In the genomic region with DNA sequence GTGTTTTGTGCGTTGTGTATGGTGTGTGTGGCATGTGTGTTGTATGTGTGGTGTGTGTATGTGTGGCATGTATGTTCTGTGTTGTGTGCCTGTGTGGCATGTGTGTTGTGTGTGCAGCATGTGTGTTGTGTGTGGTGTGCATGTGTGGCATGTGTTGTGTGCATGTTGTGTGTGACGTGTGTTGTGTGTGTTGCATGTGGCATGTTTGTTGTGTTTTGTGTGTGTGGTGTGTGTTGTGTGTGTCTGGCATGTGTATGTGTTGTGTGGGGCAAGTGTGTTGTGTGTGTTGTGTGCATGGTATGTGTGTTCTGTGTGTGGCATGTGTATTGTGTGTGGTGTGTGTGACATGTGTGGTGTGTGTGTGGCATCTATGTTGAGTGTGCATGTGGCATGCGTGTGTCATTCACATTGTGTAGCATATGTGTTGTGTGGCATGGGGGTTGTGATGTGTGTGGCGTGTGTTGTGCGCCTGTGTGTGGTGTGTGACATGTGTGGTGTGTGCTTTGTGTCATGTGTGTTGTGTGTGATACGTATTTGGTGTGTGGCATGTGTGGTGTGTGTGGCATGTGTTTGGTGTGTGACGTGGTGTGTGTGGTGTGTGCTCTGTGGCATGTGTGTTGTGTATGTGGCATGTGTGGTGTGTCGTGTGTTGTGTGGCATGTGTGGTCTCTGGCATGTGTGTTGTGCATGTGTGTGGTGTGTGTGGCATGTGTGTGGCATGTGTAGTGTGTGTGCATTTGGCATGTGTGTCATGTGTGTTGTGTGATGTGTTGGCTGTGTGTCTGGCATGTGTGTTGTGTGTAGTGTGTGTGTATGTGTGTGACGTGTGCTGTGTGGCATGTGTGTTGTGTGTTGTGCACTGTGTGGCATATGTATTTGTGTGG, we compare ENCODE assay signal across 18 cellular contexts. TPM values are rescaled to one million over a fixed set of nuclear protein-coding genes. Genes with fewer than 3 reads are reported as not detected.
DNase-seq lines count a peak whose midpoint lies in the region; ATAC-seq, FAIRE-seq and TF ChIP-seq lines count a peak whose summit lies in the region.
"Had no signal": no experiment of that assay in that cellular context is flagged by ENCODE, and none has a peak within 500 bp of the region (broad histone marks: within the 10 kb centered on the region; RNA-seq: fewer than 3 reads in every experiment).

No MANE protein-coding gene starts in this region.

- dilution Hi-C loops in keratinocyte (cut with MboI; ENCODE audit: extremely low pct_ligation_motif_present, low sequenced_read_pairs), result no loop called here

- no peak for TF ChIP-seq RAD21 in GM12878 (IDR thresholded peaks at IDR 0.05; ENCODE audit: insufficient read depth, low read depth, low read length)

- BruUV-seq in GM12878 (replicated peaks; lab: Mats Ljungman, UMichigan), result no TSS peak

- no peak for DNase-seq in GM12892 (ENCODE audit: insufficient read length)
- DNase-seq in GM12878 (ENCODE audit: low read depth, low spot score), result no peak
- no peak for DNase-seq in keratinocyte (ENCODE audit: low read depth, low spot score)
- DNase-seq in sciatic nerve (ENCODE audit: low spot score), result peak; percentile 23
- no peak for DNase-seq in iPS-NIHi11 (ENCODE audit: low spot score)
- DNase-seq in NCI-H2107 treated with DMSO at 0.1 percent for 48 hours (lab: John Stamatoyannopoulos, UW; ENCODE audit: unreplicated experiment), result no peak
- DNase-seq: AML-193; CD4-positive, CD25-positive, alpha-beta regulatory T cell; EL; MV-4-11; NCI-H1436; NCI-H2029; NCI-H748 treated with DMSO at 0.1 percent for 48 hours; PC-3 had no signal

- H3K27me3 ChIP-seq in GM12878 (replicated peaks in 1 of 2; ENCODE audit: control insufficient read depth in 2 of 2, insufficient read depth in 2 of 2, low read length in 1 of 2), result peaks cover 3 to 4% of the 10 kb centered on the region in 2 experiments; a peak in 3 of 4 replicates
- no peaks in the 10 kb centered on the region for H3K27me3 ChIP-seq in keratinocyte (ENCODE audit: control insufficient read depth, extremely low read depth, insufficient read depth, low read length)

- H3K27ac ChIP-seq in GM12878 (ENCODE audit: control insufficient read depth, insufficient read depth) (no peak overlapping the region), keratinocyte (ENCODE audit: control insufficient read depth, insufficient read depth, low read length) (no peak overlapping the region)
- H3K27ac ChIP-seq: SJSA1 had no signal

- FAIRE-seq in GM12892 (lab: Jason Lieb, UNC) (peak; percentile 30), GM12878 (lab: Jason Lieb, UNC) (peak; percentile 66), keratinocyte (lab: Jason Lieb, UNC) (peak; percentile 68)

- H3K4me2 ChIP-seq in GM12878 (ENCODE audit: control insufficient read depth, insufficient read depth) (no peak overlapping the region), keratinocyte (ENCODE audit: control insufficient read depth, extremely low read depth, insufficient read depth, low read depth, low read length) (no peak overlapping the region)

- ATAC-seq in GM12878, result no peak
- no peak for ATAC-seq in sciatic nerve
- no peak for ATAC-seq in HG03520 (IDR thresholded peaks at IDR 0.05; ENCODE audit: unreplicated experiment)
- ATAC-seq: PC-3 had no signal

- H3K9ac ChIP-seq in GM12878 (ENCODE audit: control insufficient read depth, insufficient read depth, low read length) (no peak overlapping the region), keratinocyte (ENCODE audit: control insufficient read depth, extremely low read depth, insufficient read depth, low read length) (no peak overlapping the region)

- H3K9me3 ChIP-seq in GM12878 (replicated peaks; ENCODE audit: control insufficient read depth, insufficient read depth, low read length), result no peaks in the 10 kb centered on the region
- H3K9me3 ChIP-seq in keratinocyte (ENCODE audit: control insufficient read depth, low read depth, low read length), result no peaks in the 10 kb centered on the region

- WGBS in GM12878 (ENCODE audit: insufficient coverage, insufficient replicate concordance, low lambda C conversion rate, missing lambda C conversion rate), result 69% methylated on average over 9 of the region's 9 CpGs

- TF ChIP-seq EP300 in GM12878 (IDR thresholded peaks at IDR 0.05; ENCODE audit: borderline replicate concordance in 1 of 2, control insufficient read depth in 1 of 2, low read depth in 2 of 2, low read length in 2 of 2), result no peak

- CTCF ChIA-PET in GM12878 (lab: Yijun Ruan, JAX), result no interaction called here

- intact Hi-C loops in GM12878 (cut with micrococcal nuclease; ENCODE audit: unreplicated experiment) (no loop called here), sciatic nerve (cut with DNase I) (no loop called here)

- POLR2A ChIA-PET in GM12878 (lab: Charles Lee), result no interaction called here

- no peak overlapping the region for H2AFZ ChIP-seq in GM12878 (ENCODE audit: control insufficient read depth, low read depth, low read length)
- H2AFZ ChIP-seq in keratinocyte (ENCODE audit: control insufficient read depth, low read length), result no peak overlapping the region

- H3K9me1 ChIP-seq in keratinocyte (ENCODE audit: control insufficient read depth, extremely low read depth, insufficient read depth, low read length), result no peaks in the 10 kb centered on the region

- no peaks in the 10 kb centered on the region for H3K36me3 ChIP-seq in GM12878 (ENCODE audit: control insufficient read depth in 2 of 2, insufficient read depth in 2 of 2, low read length in 1 of 2)
- no peaks in the 10 kb centered on the region for H3K36me3 ChIP-seq in keratinocyte (ENCODE audit: control insufficient read depth in 2 of 2, extremely low read depth in 1 of 2, insufficient read depth in 2 of 2, low read length in 2 of 2)
- H3K36me3 ChIP-seq: SJSA1 had no signal

- SMC1A ChIA-PET in GM12878 (lab: Charles Lee; ENCODE audit: uncharacterized antibody, unreplicated experiment), result no interaction called here

- no peaks in the 10 kb centered on the region for H3K4me1 ChIP-seq in GM12878 (ENCODE audit: control insufficient read depth, insufficient read depth, low read length)
- H3K4me1 ChIP-seq in keratinocyte (ENCODE audit: control insufficient read depth, extremely low read depth, insufficient read depth, low read length), result peaks cover 8% of the 10 kb centered on the region
- H3K4me1 ChIP-seq: Caco-2, SJSA1 had no signal

- no peak for TF ChIP-seq CTCF in GM12878 (IDR thresholded peaks at IDR 0.05 in 2 of 3, conservative IDR thresholded peaks at IDR 0.05 in 1 of 3; ENCODE audit: control insufficient read depth in 2 of 3, extremely low read depth in 1 of 3, insufficient read depth in 1 of 3, low read depth in 3 of 3, low read length in 3 of 3)
- TF ChIP-seq CTCF in keratinocyte (optimal IDR thresholded peaks at IDR 0.05 in 1 of 3, IDR thresholded peaks at IDR 0.05 in 1 of 3, conservative IDR thresholded peaks at IDR 0.05 in 1 of 3; ENCODE audit: extremely low read depth in 1 of 3, insufficient read depth in 2 of 3, low read length in 3 of 3), result no peak

- H4K20me1 ChIP-seq in GM12878 (ENCODE audit: control insufficient read depth, insufficient read depth) (no peaks in the 10 kb centered on the region), keratinocyte (ENCODE audit: control insufficient read depth, extremely low read depth, insufficient read depth, low read length) (no peaks in the 10 kb centered on the region)

- H3K4me3 ChIP-seq in GM12878, result no peak overlapping the region
- H3K4me3 ChIP-seq in keratinocyte (ENCODE audit: control insufficient read depth in 2 of 3, extremely low read depth in 1 of 3, insufficient read depth in 2 of 3, low read depth in 1 of 3, low read length in 3 of 3), result no peak overlapping the region
- H3K4me3 ChIP-seq: SJSA1 had no signal

- TF ChIP-seq POLR2A in GM12892 (IDR thresholded peaks at IDR 0.05; ENCODE audit: low read depth, low read length) (no peak), GM12878 (IDR thresholded peaks at IDR 0.05; ENCODE audit: low read depth, low read length) (no peak)

- in situ Hi-C loops in GM12878 (cut with MboI), result no loop called here

- H3K79me2 ChIP-seq in GM12878 (ENCODE audit: control insufficient read depth, insufficient read depth, low read length) (no peaks in the 10 kb centered on the region), keratinocyte (ENCODE audit: control insufficient read depth, insufficient read depth, low read length) (no peaks in the 10 kb centered on the region)

- RAD21 ChIA-PET in GM12878 (lab: Charles Lee; ENCODE audit: unreplicated experiment), result no interaction called here

TF ChIP-seq in GM12878, 131 proteins besides CTCF, POLR2A, EP300 and RAD21:
- TF ChIP-seq LARP7 (IDR thresholded peaks at IDR 0.05) (no peak), NR2C2 (IDR thresholded peaks at IDR 0.05; ENCODE audit: borderline replicate concordance, control insufficient read depth, insufficient read length, low read depth) (peak; percentile 6)

RNA-seq across cellular contexts. Expression of a gene that starts 46.6 kb away (rescaled TPM):
- polyA plus RNA-seq in GM12892 (2012; ENCODE audit: missing spikeins), result not detected
- not detected in 2 replicates for total RNA-seq in GM12878 (2013; cell fraction: nucleolus; rRNA removed)
- not detected in 2 replicates for total RNA-seq in GM12878 (2014; rRNA removed)
- not detected in 2 replicates for total RNA-seq in GM12878 (2014; rRNA removed; fragmentation: Illumina TruSeq; extraction: Trizol)
- total RNA-seq in GM12878 (2021), result not detected in 2 replicates
- polyA plus RNA-seq in GM12878 (2011; ENCODE audit: low read depth), result not detected
- polyA plus RNA-seq in GM12878 (2011; rRNA removed), result not detected in 2 replicates
- polyA plus RNA-seq in GM12878 (2011; cell fraction: cytosol; rRNA removed), result not detected in 2 replicates
- not detected in 2 replicates for polyA plus RNA-seq in GM12878 (2011; cell fraction: nucleus; rRNA removed)
- polyA plus RNA-seq in GM12878 (2012), result 0.10 TPM in 1 of 2 replicates, not detected in the other
- polyA plus RNA-seq in GM12878 (2014; fragmentation: Illumina TruSeq; extraction: Trizol), result not detected in 2 replicates
- not detected for polyA plus RNA-seq in GM12878 (2014; fragmentation: Nextera tagmentation; extraction: Ambion mirVana)
- polyA plus RNA-seq in GM12878 (2014; rRNA removed), result not detected in 2 replicates
- not detected for polyA plus RNA-seq in GM12878 (2016; fragmentation: Nextera tagmentation; extraction: Ambion mirVana)
- polyA minus RNA-seq in GM12878 (2011; rRNA and poly(A)+ RNA removed), result not detected in 2 replicates
- not detected in 2 replicates for polyA minus RNA-seq in GM12878 (2011; cell fraction: cytosol; rRNA and poly(A)+ RNA removed)
- polyA minus RNA-seq in GM12878 (2011; cell fraction: nucleus; rRNA and poly(A)+ RNA removed), result not detected in 2 replicates
- polyA plus RNA-seq in keratinocyte, result 14.6 to 34.2 TPM (median 18.2 TPM) in 3 replicates
- 13.6 TPM for polyA plus RNA-seq in keratinocyte (2011; ENCODE audit: low read depth)
- polyA plus RNA-seq in keratinocyte (2011; cell fraction: cytosol; rRNA removed), result 6.5 and 16.3 TPM in 2 replicates
- polyA plus RNA-seq in keratinocyte (2011; cell fraction: nucleus; rRNA removed), result 34.8 and 47.6 TPM in 2 replicates
- polyA plus RNA-seq in keratinocyte (2012; ENCODE audit: low replicate concordance), result 15.4 and 29.7 TPM in 2 replicates
- polyA minus RNA-seq in keratinocyte, result 5.0 to 16.1 TPM (median 7.4 TPM) in 3 replicates
- 43.7 TPM for polyA minus RNA-seq in keratinocyte (2011; cell fraction: cytosol; rRNA and poly(A)+ RNA removed)
- 22.8 and 27.1 TPM in 2 replicates for polyA minus RNA-seq in keratinocyte (2011; cell fraction: nucleus; rRNA and poly(A)+ RNA removed)
- total RNA-seq in sciatic nerve, result not detected
- total RNA-seq: Caco-2; CD4-positive, CD25-positive, alpha-beta regulatory T cell; HT1080; PC-3; SJSA1 had no signal
- polyA plus RNA-seq: CD4-positive, CD25-positive, alpha-beta regulatory T cell had no signal
